ENCODE assay signal across 15 cellular contexts in the genomic region with DNA sequence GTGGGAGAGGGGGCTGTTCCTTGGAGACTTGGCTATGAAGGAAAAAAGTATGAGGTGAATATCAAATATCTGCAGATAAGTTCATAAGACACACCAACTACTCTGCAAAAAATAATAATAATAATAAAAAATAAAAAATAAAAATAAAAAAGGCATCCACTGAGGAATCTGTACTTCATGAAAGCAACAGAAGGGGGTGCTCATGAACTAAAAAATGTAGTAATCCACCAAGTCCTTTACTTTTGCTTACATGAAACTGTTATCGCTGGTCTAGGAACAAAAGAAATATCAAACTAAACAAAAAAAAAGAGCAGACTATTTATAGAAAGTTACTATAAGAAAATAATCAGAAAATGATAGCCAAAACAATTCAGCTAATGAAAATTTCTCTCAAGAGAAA.
"Had no signal": no experiment of that assay in that cellular context is flagged by ENCODE, and none has a peak within 500 bp of the region (broad histone marks: within the 10 kb centered on the region; RNA-seq: fewer than 3 reads in every experiment).

No MANE protein-coding gene starts in this region.

- H3K36me3 Mint-ChIP-seq: immature natural killer cell had no signal

- DNase-seq: activated B cell treated with CpG ODN at 0.5 μM for 24 hours; activated CD4-positive, alpha-beta T cell treated with anti-CD3 and anti-CD28 coated beads, Interleukin-2, amount 10 ng/mL, durations not matched to agents 7 days and 5 days; activated CD8-positive, alpha-beta memory T cell treated with anti-CD3 and anti-CD28 coated beads for 24 hours; activated naive CD4-positive, alpha-beta T cell treated with anti-CD3 and anti-CD28 coated beads for 36 hours; caudate nucleus; effector memory CD4-positive, alpha-beta T cell; immature natural killer cell; lower lobe of right lung; midbrain; posterior cingulate gyrus; right cardiac atrium; thyroid gland had no signal

- H3K4me3 Mint-ChIP-seq: activated B cell treated with CpG ODN at 0.5 μM for 24 hours; activated CD4-positive, alpha-beta T cell treated with anti-CD3 and anti-CD28 coated beads, Interleukin-2, amount 10 ng/mL, durations not matched to agents 7 days and 5 days; activated naive CD4-positive, alpha-beta T cell treated with anti-CD3 and anti-CD28 coated beads for 36 hours; immature natural killer cell; T-helper 1 cell treated with Interleukin-12 subunit alpha and Interleukin-12 subunit beta and Interleukin-4 antibody, amounts not matched to agents 30 μg/mL and 1 μg/mL, for 36 hours had no signal

- H3K4me2 ChIP-seq: smooth muscle cell had no signal

- H3K4me3 ChIP-seq: coronary artery, lower lobe of right lung, smooth muscle cell, thyroid gland had no signal

- H3K27ac ChIP-seq: coronary artery, lower lobe of right lung, thyroid gland had no signal

- H3K36me3 ChIP-seq: lower lobe of right lung, thyroid gland had no signal

- H3K9me3 Mint-ChIP-seq: activated CD4-positive, alpha-beta T cell treated with anti-CD3 and anti-CD28 coated beads, Interleukin-2, amount 10 ng/mL, durations not matched to agents 7 days and 5 days; T-helper 1 cell treated with Interleukin-12 subunit alpha and Interleukin-12 subunit beta and Interleukin-4 antibody, amounts not matched to agents 30 μg/mL and 1 μg/mL, for 36 hours had no signal

- ATAC-seq: lower lobe of right lung, right cardiac atrium had no signal

- H3K27ac Mint-ChIP-seq: activated B cell treated with CpG ODN at 0.5 μM for 24 hours; activated CD4-positive, alpha-beta T cell treated with anti-CD3 and anti-CD28 coated beads, Interleukin-2, amount 10 ng/mL, durations not matched to agents 7 days and 5 days; activated naive CD4-positive, alpha-beta T cell treated with anti-CD3 and anti-CD28 coated beads for 36 hours; immature natural killer cell; T-helper 1 cell treated with Interleukin-12 subunit alpha and Interleukin-12 subunit beta and Interleukin-4 antibody, amounts not matched to agents 30 μg/mL and 1 μg/mL, for 36 hours had no signal

- H3K4me1 ChIP-seq: lower lobe of right lung, thyroid gland had no signal

- H3K4me1 Mint-ChIP-seq: activated B cell treated with CpG ODN at 0.5 μM for 24 hours; activated CD4-positive, alpha-beta T cell treated with anti-CD3 and anti-CD28 coated beads, Interleukin-2, amount 10 ng/mL, durations not matched to agents 7 days and 5 days; immature natural killer cell had no signal

- H3K27me3 ChIP-seq: thyroid gland had no signal

- H3K27me3 Mint-ChIP-seq: activated B cell treated with CpG ODN at 0.5 μM for 24 hours; activated CD4-positive, alpha-beta T cell treated with anti-CD3 and anti-CD28 coated beads, Interleukin-2, amount 10 ng/mL, durations not matched to agents 7 days and 5 days had no signal
